In genomic region chr14:73774244-73774575, GRCh38 we compare ENCODE assay signal across 1 cellular context.
TF ChIP-seq lines count a peak whose summit lies in the region.

No MANE protein-coding gene starts in this region.

TF ChIP-seq in SK-N-SH treated with all-trans-retinoic acid at 6 μM for 48 hours, 23 proteins besides CTCF, POLR2A, EP300 and RAD21:
- TF ChIP-seq CREB5 (CRISPR knock-in tag; IDR thresholded peaks at IDR 0.05; ENCODE audit: low read depth) = no peak
